In the genomic region with DNA sequence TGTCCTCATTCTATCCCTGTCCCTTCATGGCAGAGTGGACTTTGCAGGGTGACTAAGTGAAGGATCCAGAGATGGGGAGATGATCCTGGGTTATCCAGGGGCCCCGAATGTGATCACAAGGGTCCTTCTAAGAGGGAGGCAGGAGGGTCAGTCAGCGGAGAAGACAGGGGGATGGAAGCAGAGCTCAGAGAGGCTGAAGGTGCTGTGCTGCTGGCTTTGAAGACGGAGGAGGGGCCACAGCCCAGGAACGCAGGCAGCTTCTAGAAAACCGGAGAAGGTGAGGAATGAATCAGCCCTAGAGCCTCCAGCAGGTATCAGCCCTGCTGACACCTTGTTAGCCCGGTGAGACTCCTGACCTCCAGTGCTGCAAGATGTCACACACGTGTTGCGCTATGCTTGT, we compare ENCODE assay signal across 17 cellular contexts.
"Had no signal": no experiment of that assay in that cellular context is flagged by ENCODE, and none has a peak within 500 bp of the region (broad histone marks: within the 10 kb centered on the region; RNA-seq: fewer than 3 reads in every experiment).

No MANE protein-coding gene starts in this region.

- DNase-seq: KBM-7, MG63, NCI-H1092, NCI-H1105 treated with DMSO at 0.1 percent for 48 hours, NCI-H1417 treated with DMSO at 0.1 percent for 48 hours, NCI-H146, NCI-H1694 treated with DMSO at 0.1 percent for 48 hours, NCI-H1930, NCI-H2081, NCI-H2107, NCI-H2227 treated with DMSO at 0.1 percent for 48 hours, NCI-H524 treated with DMSO at 0.1 percent for 48 hours, NCI-H69, NCI-H774, RPMI8226, SHP77, SK-N-SH had no signal

- H3K4me3 ChIP-seq: MG63 had no signal

- H3K9ac ChIP-seq: SK-N-SH had no signal

- H3K4me2 ChIP-seq: SK-N-SH had no signal

- H3K9me3 ChIP-seq: MG63, SK-N-SH had no signal

- H3K27me3 ChIP-seq: MG63 had no signal

- H3K36me3 ChIP-seq: MG63 had no signal
